2 cellular contexts compared by ENCODE assay signal in genomic region chr19:17235618-17236413, GRCh38.
TF ChIP-seq lines count a peak whose summit lies in the region.

No MANE protein-coding gene starts in this region.

TF ChIP-seq in PFSK-1, 5 proteins besides CTCF, POLR2A, EP300 and RAD21 (continued from another document):
- no peak for TF ChIP-seq REST (IDR thresholded peaks at IDR 0.05; ENCODE audit: insufficient read depth in 1 of 2, low read depth in 2 of 2, low read length in 2 of 2)

TF ChIP-seq in neural cell, 6 proteins besides CTCF, POLR2A, EP300 and RAD21 (continued from another document):
- TF ChIP-seq EZH2 (IDR thresholded peaks at IDR 0.05; ENCODE audit: borderline replicate concordance, insufficient read depth, low read length, poor library complexity, severe bottlenecking) = no peak
